ENCODE assay signal across 33 cellular contexts in genomic region chr5:180898621-180899246, GRCh38. TPM values are rescaled to one million over a fixed set of nuclear protein-coding genes. Genes with fewer than 3 reads are reported as not detected.
A peak's percentile ranks its signal among the peaks of the same experiment; 100 is the strongest.
DNase-seq lines count a peak whose midpoint lies in the region; ATAC-seq, FAIRE-seq and TF ChIP-seq lines count a peak whose summit lies in the region.
"Had no signal": no experiment of that assay in that cellular context is flagged by ENCODE, and none has a peak within 500 bp of the region (broad histone marks: within the 10 kb centered on the region; RNA-seq: fewer than 3 reads in every experiment).

TSS of gene BTNL8 (plus strand) at chr5:180899159. CDS start at chr5:180899311, 152 bp downstream.

- no TSS peak for BruUV-seq in Caco-2 (replicated peaks; lab: Mats Ljungman, UMichigan)

- CTCF ChIA-PET in Caco-2 (lab: Charles Lee) (no interaction called here), RWPE1 (lab: Yijun Ruan, JAX) (no interaction called here), SK-N-SH (lab: Yijun Ruan, JAX) (no interaction called here)

- no peak within 1 kb of the TSS for H3K9ac ChIP-seq in SK-N-SH

- no peak within 1 kb of the TSS for H2AFZ ChIP-seq in SK-N-SH (ENCODE audit: low read depth)

- H3K36me3 Mint-ChIP-seq in Caco-2 (ENCODE audit: insufficient read depth, unreplicated experiment): no peaks in the 10 kb centered on the region
- H3K36me3 Mint-ChIP-seq: activated naive CD4-positive, alpha-beta T cell treated with anti-CD3 and anti-CD28 coated beads, Interleukin-2, amount 50 U/mL, for 24 hours had no signal

- POLR2A ChIA-PET in Caco-2 (lab: Charles Lee) (no interaction called here), RWPE1 (lab: Yijun Ruan, JAX; ENCODE audit: low non-redundant PET) (no interaction called here), SK-N-SH (lab: Yijun Ruan, JAX) (no interaction called here)

- no peak within 1 kb of the TSS for H3K27ac ChIP-seq in RWPE1
- H3K27ac ChIP-seq in psoas muscle: peak within 1 kb of the TSS; percentile 46
- no peak within 1 kb of the TSS for H3K27ac ChIP-seq in SK-N-SH (ENCODE audit: low read depth in 2 of 2, low read length in 1 of 2)
- H3K27ac ChIP-seq: brain microvascular endothelial cell, coronary artery, thoracic aorta, WERI-Rb-1 had no signal

- DNase-seq in Caco-2 (peak; percentile 47 to 75), RWPE1 (ENCODE audit: low spot score) (peak; percentile 17), left colon (peak; percentile 57 to 69), psoas muscle (no peak), germinal center (ENCODE audit: low spot score) (no peak), GM12891 (ENCODE audit: insufficient read length, low spot score) (no peak), SK-N-SH (no peak)
- DNase-seq: activated CD4-positive, alpha-beta T cell treated with anti-CD3 and anti-CD28 coated beads for 4 hours; amniotic stem cell; brain microvascular endothelial cell; DND-41; effector memory CD8-positive, alpha-beta T cell; erythroblast; GF-D8; islet precursor cell; midbrain; NCI-H1105; NCI-H1930; NCI-H2171 treated with DMSO at 0.1 percent for 48 hours; NCI-H524; retina; stimulated activated CD4-positive, alpha-beta T cell treated with anti-CD3 and anti-CD28 coated beads, Interleukin-1b, Interleukin-23, amount 100 ng/mL, for 48 hours; stimulated activated naive CD4-positive, alpha-beta T cell treated with Interleukin-2 at 50 U/mL for 16 hours; T-helper 9 cell; WERI-Rb-1 had no signal

- 71 to 82% (median 75%) methylated on average over 9 of the region's 9 CpGs for WGBS in psoas muscle, 3 donors
- WGBS in SK-N-SH (ENCODE audit: low lambda C conversion rate): 45% methylated on average over 9 of the region's 9 CpGs

- no peak for TF ChIP-seq CTCF in Caco-2 (IDR thresholded peaks at IDR 0.05; ENCODE audit: insufficient read depth in 1 of 2, low read depth in 1 of 2, low read length in 1 of 2, severe bottlenecking in 1 of 2, unreplicated experiment in 1 of 2)
- TF ChIP-seq CTCF in RWPE1 (conservative IDR thresholded peaks at IDR 0.05; ENCODE audit: low read depth): no peak
- no peak for TF ChIP-seq CTCF in psoas muscle (IDR thresholded peaks at IDR 0.05)
- TF ChIP-seq CTCF in SK-N-SH (IDR thresholded peaks at IDR 0.05): no peak

- peak within 1 kb of the TSS; percentile 57 for H3K4me3 Mint-ChIP-seq in Caco-2 (ENCODE audit: unreplicated experiment)
- H3K4me3 Mint-ChIP-seq: activated naive CD4-positive, alpha-beta T cell treated with anti-CD3 and anti-CD28 coated beads, Interleukin-2, amount 50 U/mL, for 24 hours; effector memory CD8-positive, alpha-beta T cell; nephron had no signal

- H3K27me3 ChIP-seq in Caco-2 (replicated peaks; ENCODE audit: control insufficient read depth, insufficient read depth, low read length): no peaks in the 10 kb centered on the region
- no peaks in the 10 kb centered on the region for H3K27me3 ChIP-seq in psoas muscle (ENCODE audit: insufficient read depth in 3 of 3, low read length in 2 of 3)
- H3K27me3 ChIP-seq in SK-N-SH (ENCODE audit: insufficient read depth): peaks cover 5% of the 10 kb centered on the region; the same call in 1 of the 2 replicates
- H3K27me3 ChIP-seq: brain microvascular endothelial cell had no signal

- H3K4me1 Mint-ChIP-seq in Caco-2 (ENCODE audit: low read depth, unreplicated experiment): peaks cover 19% of the 10 kb centered on the region
- H3K4me1 Mint-ChIP-seq: activated naive CD4-positive, alpha-beta T cell treated with anti-CD3 and anti-CD28 coated beads, Interleukin-2, amount 50 U/mL, for 24 hours; nephron had no signal

- H3K9me2 ChIP-seq in SK-N-SH: no peaks in the 10 kb centered on the region

- no peaks in the 10 kb centered on the region for H4K20me1 ChIP-seq in SK-N-SH (ENCODE audit: insufficient read depth)

- no peak for FAIRE-seq in GM12891 (lab: Jason Lieb, UNC)
- FAIRE-seq: A204.1, RCC 7860 had no signal

- TF ChIP-seq EP300 in SK-N-SH (IDR thresholded peaks at IDR 0.05; ENCODE audit: borderline replicate concordance in 1 of 2, low read depth in 1 of 2, low read length in 1 of 2): no peak

- peaks cover 30% of the 10 kb centered on the region for H3K4me1 ChIP-seq in Caco-2
- no peaks in the 10 kb centered on the region for H3K4me1 ChIP-seq in psoas muscle
- no peaks in the 10 kb centered on the region for H3K4me1 ChIP-seq in SK-N-SH (ENCODE audit: control insufficient read depth in 1 of 2, insufficient read depth in 2 of 2, low read depth in 1 of 2, low read length in 1 of 2)

- H3K9me3 ChIP-seq in Caco-2: peaks cover 7% of the 10 kb centered on the region; the same call in 1 of the 2 replicates
- H3K9me3 ChIP-seq in psoas muscle: peaks cover 5% of the 10 kb centered on the region
- no peaks in the 10 kb centered on the region for H3K9me3 ChIP-seq in SK-N-SH
- H3K9me3 ChIP-seq: thoracic aorta had no signal

- TF ChIP-seq RAD21 in SK-N-SH (IDR thresholded peaks at IDR 0.05; ENCODE audit: low read length): no peak

- no peaks in the 10 kb centered on the region for H3K79me2 ChIP-seq in SK-N-SH (ENCODE audit: insufficient read depth)

- no peaks in the 10 kb centered on the region for H3F3A ChIP-seq in SK-N-SH (replicated peaks; ENCODE audit: insufficient read depth)

- H3K4me3 ChIP-seq in Caco-2 (ENCODE audit: low read depth, low read length) (peak within 1 kb of the TSS; percentile 4), psoas muscle (no peak within 1 kb of the TSS), SK-N-SH (ENCODE audit: low read depth in 2 of 2, low read length in 1 of 2) (no peak within 1 kb of the TSS)
- H3K4me3 ChIP-seq: coronary artery, thoracic aorta had no signal

- intact Hi-C loops in Caco-2 (cut with micrococcal nuclease; ENCODE audit: unreplicated experiment): no loop called here
- intact Hi-C loops in left colon (cut with DNase I, micrococcal nuclease): no loop called here
- intact Hi-C loops in psoas muscle (cut with DNase I): no loop called here

- no peaks in the 10 kb centered on the region for H3K27me3 Mint-ChIP-seq in Caco-2 (ENCODE audit: insufficient read depth, unreplicated experiment)
- H3K27me3 Mint-ChIP-seq: activated naive CD4-positive, alpha-beta T cell treated with anti-CD3 and anti-CD28 coated beads, Interleukin-2, amount 50 U/mL, for 24 hours had no signal

- peaks cover 6% of the 10 kb centered on the region for H3K9me3 Mint-ChIP-seq in Caco-2 (ENCODE audit: unreplicated experiment)
- H3K9me3 Mint-ChIP-seq: activated naive CD4-positive, alpha-beta T cell treated with anti-CD3 and anti-CD28 coated beads, Interleukin-2, amount 50 U/mL, for 24 hours; effector memory CD8-positive, alpha-beta T cell had no signal

- peak; percentile 97 for ATAC-seq in left colon
- ATAC-seq in psoas muscle: peak in 3 of 4 donors; percentile 61 to 85 (median 74)
- ATAC-seq in HG03342 (IDR thresholded peaks at IDR 0.05; ENCODE audit: unreplicated experiment): no peak
- ATAC-seq: effector memory CD8-positive, alpha-beta T cell had no signal

- H3K27ac Mint-ChIP-seq in Caco-2 (ENCODE audit: unreplicated experiment): peak within 1 kb of the TSS; percentile 1
- H3K27ac Mint-ChIP-seq: activated naive CD4-positive, alpha-beta T cell treated with anti-CD3 and anti-CD28 coated beads, Interleukin-2, amount 50 U/mL, for 24 hours; activated T-helper 2 cell treated with anti-CD3 and anti-CD28 coated beads, Interferon-gamma antibody, Interleukin-2, Interleukin-4, amounts not matched to agents 10 μg/mL and 5 μg/mL and 100 μg/mL, durations not matched to agents 14 hours and 24 hours and 36 hours; effector memory CD8-positive, alpha-beta T cell; nephron had no signal

- TF ChIP-seq POLR2A in GM12891 (IDR thresholded peaks at IDR 0.05; ENCODE audit: low read depth, low read length): no peak

- H3K4me2 ChIP-seq in SK-N-SH: no peak within 1 kb of the TSS

- no peaks in the 10 kb centered on the region for H3K36me3 ChIP-seq in Caco-2 (ENCODE audit: control insufficient read depth, insufficient read depth, low read length)
- H3K36me3 ChIP-seq in psoas muscle (ENCODE audit: insufficient read depth in 1 of 2, low read depth in 1 of 2): no peaks in the 10 kb centered on the region
- H3K36me3 ChIP-seq in SK-N-SH (replicated peaks in 1 of 2; ENCODE audit: control insufficient read depth in 1 of 2, insufficient read depth in 2 of 2, low read length in 1 of 2): no peaks in the 10 kb centered on the region
- H3K36me3 ChIP-seq: brain microvascular endothelial cell, thoracic aorta, WERI-Rb-1 had no signal

TF ChIP-seq in GM12891, 5 proteins besides CTCF, POLR2A, EP300 and RAD21:
- TF ChIP-seq PAX5 (IDR thresholded peaks at IDR 0.05; ENCODE audit: insufficient read depth, low read length, severe bottlenecking): no peak
- TF ChIP-seq POU2F2 (IDR thresholded peaks at IDR 0.05; ENCODE audit: low read depth, low read length): no peak
- TF ChIP-seq SPI1 (IDR thresholded peaks at IDR 0.05; ENCODE audit: low read depth, low read length): no peak
- TF ChIP-seq POLR2AphosphoS5 (IDR thresholded peaks at IDR 0.05; ENCODE audit: low read depth, low read length): no peak
- TF ChIP-seq TAF1 (IDR thresholded peaks at IDR 0.05; ENCODE audit: low read depth, low read length): no peak

TF ChIP-seq in SK-N-SH, 30 proteins besides CTCF, POLR2A, EP300 and RAD21 (continues in another document):
- TF ChIP-seq, protein P1, sequence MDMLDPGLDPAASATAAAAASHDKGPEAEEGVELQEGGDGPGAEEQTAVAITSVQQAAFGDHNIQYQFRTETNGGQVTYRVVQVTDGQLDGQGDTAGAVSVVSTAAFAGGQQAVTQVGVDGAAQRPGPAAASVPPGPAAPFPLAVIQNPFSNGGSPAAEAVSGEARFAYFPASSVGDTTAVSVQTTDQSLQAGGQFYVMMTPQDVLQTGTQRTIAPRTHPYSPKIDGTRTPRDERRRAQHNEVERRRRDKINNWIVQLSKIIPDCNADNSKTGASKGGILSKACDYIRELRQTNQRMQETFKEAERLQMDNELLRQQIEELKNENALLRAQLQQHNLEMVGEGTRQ (IDR thresholded peaks at IDR 0.05; ENCODE audit: borderline replicate concordance, low read depth, low read length): no peak
- TF ChIP-seq RXRA (IDR thresholded peaks at IDR 0.05; ENCODE audit: borderline replicate concordance, low read depth) (no peak), RCOR1 (IDR thresholded peaks at IDR 0.05; ENCODE audit: low read length) (no peak)
- TF ChIP-seq, protein P2, sequence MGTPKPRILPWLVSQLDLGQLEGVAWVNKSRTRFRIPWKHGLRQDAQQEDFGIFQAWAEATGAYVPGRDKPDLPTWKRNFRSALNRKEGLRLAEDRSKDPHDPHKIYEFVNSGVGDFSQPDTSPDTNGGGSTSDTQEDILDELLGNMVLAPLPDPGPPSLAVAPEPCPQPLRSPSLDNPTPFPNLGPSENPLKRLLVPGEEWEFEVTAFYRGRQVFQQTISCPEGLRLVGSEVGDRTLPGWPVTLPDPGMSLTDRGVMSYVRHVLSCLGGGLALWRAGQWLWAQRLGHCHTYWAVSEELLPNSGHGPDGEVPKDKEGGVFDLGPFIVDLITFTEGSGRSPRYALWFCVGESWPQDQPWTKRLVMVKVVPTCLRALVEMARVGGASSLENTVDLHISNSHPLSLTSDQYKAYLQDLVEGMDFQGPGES (IDR thresholded peaks at IDR 0.05; ENCODE audit: low read depth, low read length): no peak

RNA-seq across cellular contexts. Expression of gene BTNL8, which starts in this region (rescaled TPM):
- total RNA-seq in Caco-2 (2022): 6.0 and 7.3 TPM in 2 replicates
- total RNA-seq in left colon: 100 to 1,000 TPM in 1 of 2 donors, 10 to 100 TPM in 1; 33.0 to 134 TPM
- under 1 TPM in 3 of 4 donors, not detected in 1; 0.19 to 0.46 (median 0.27) TPM for total RNA-seq in psoas muscle
- under 1 TPM in 2 of 3 donors, not detected in 1; 0.09 to 0.13 TPM for polyA plus RNA-seq in psoas muscle
- not detected for polyA plus RNA-seq in GM12891 (2012; ENCODE audit: low read depth, missing spikeins)
- polyA plus RNA-seq in SK-N-SH (2012; rRNA removed): not detected in 2 replicates
- not detected in 2 replicates for polyA plus RNA-seq in SK-N-SH (2012; cell fraction: cytosol; rRNA removed)
- not detected in 2 replicates for polyA plus RNA-seq in SK-N-SH (2012; cell fraction: nucleus; rRNA removed)
- total RNA-seq: thoracic aorta had no signal

Comparison
In these comparisons a context has a peak if more than half of its experiments do, and no peak if none do; other contexts are left out.
1. Peak in ATAC-seq and H3K27ac ChIP-seq in psoas muscle; RNA of the gene not detected or under 1 TPM.
2. DNase-seq: peak in Caco-2 (2 of 2), RWPE1 (single experiment) and left colon (2 of 2); none in psoas muscle (0 of 2), germinal center (single experiment), GM12891 (single experiment) and SK-N-SH (single experiment).